Comparison of ENCODE assay signal across 21 cellular contexts in genomic region chr22:22487869-22488597, GRCh38. TPM values are rescaled to one million over a fixed set of nuclear protein-coding genes. Genes with fewer than 3 reads are reported as not detected.
DNase-seq lines count a peak whose midpoint lies in the region; ATAC-seq and TF ChIP-seq lines count a peak whose summit lies in the region.
"Had no signal": no experiment of that assay in that cellular context is flagged by ENCODE, and none has a peak within 500 bp of the region (broad histone marks: within the 10 kb centered on the region; RNA-seq: fewer than 3 reads in every experiment).

No MANE protein-coding gene starts in this region.

- peaks cover 21 to 23% of the 10 kb centered on the region in 2 experiments for H3K36me3 ChIP-seq in HCT116 (ENCODE audit: control insufficient read depth in 1 of 2, insufficient read depth in 2 of 2, low read length in 2 of 2)
- H3K36me3 ChIP-seq: Peyer's patch had no signal

- TF ChIP-seq CTCF in HCT116 (IDR thresholded peaks at IDR 0.05 in 2 of 3, conservative IDR thresholded peaks at IDR 0.05 in 1 of 3; ENCODE audit: borderline replicate concordance in 1 of 3, insufficient read depth in 1 of 3, low read depth in 2 of 3, low read length in 2 of 3) (no peak), lower leg skin (IDR thresholded peaks at IDR 0.05) (no peak)

- no peaks in the 10 kb centered on the region for H3K27me3 ChIP-seq in HCT116 (ENCODE audit: insufficient read depth, low read length)
- H3K27me3 ChIP-seq: Peyer's patch had no signal

- 87 to 90% methylated on average over 12 of the region's 12 CpGs for WGBS in lower leg skin, 2 donors

- no peak overlapping the region for H2AFZ ChIP-seq in HCT116 (ENCODE audit: low read depth, low read length, poor library complexity, severe bottlenecking)

- TF ChIP-seq POLR2A in HCT116 (IDR thresholded peaks at IDR 0.05; ENCODE audit: borderline replicate concordance, extremely low read depth, insufficient read depth, insufficient read length) (no peak), lower leg skin (IDR thresholded peaks at IDR 0.05) (no peak)

- H3K79me2 ChIP-seq in HCT116 (ENCODE audit: insufficient read depth, low read length): no peaks in the 10 kb centered on the region

- TSS peak; percentile 17 for BruUV-seq in HCT116 (replicated peaks; lab: Mats Ljungman, UMichigan)

- no peaks in the 10 kb centered on the region for H3K9me2 ChIP-seq in HCT116 (ENCODE audit: insufficient read depth)

- POLR2A ChIA-PET in HCT116 (lab: Charles Lee): no interaction called here

- peak; percentile 7 for DNase-seq in NCI-H1092 treated with DMSO at 0.1 percent for 48 hours (lab: John Stamatoyannopoulos, UW)
- no peak for DNase-seq in NCI-H1092 (lab: John Stamatoyannopoulos, UW)
- DNase-seq in HCT116 (ENCODE audit: low read depth, low spot score): no peak
- DNase-seq in NCI-H2171 treated with DMSO at 0.1 percent for 48 hours (lab: John Stamatoyannopoulos, UW): peak; percentile 75
- DNase-seq in myocyte (ENCODE audit: low read depth): peak; percentile 85
- DNase-seq in HuH-7.5 (ENCODE audit: low spot score): no peak
- no peak for DNase-seq in lower leg skin (ENCODE audit: low spot score in 2 of 2)
- DNase-seq in NCI-H1105 treated with DMSO at 0.1 percent for 48 hours (lab: John Stamatoyannopoulos, UW): no peak
- DNase-seq: AML-193; C1 segment of cervical spinal cord; Calu3; CD8-positive, alpha-beta T cell; MV-4-11; NCI-H1417 treated with DMSO at 0.1 percent for 48 hours; NCI-H1930; Peyer's patch; T-cell had no signal

- no peak overlapping the region for H3K9ac ChIP-seq in HCT116 (ENCODE audit: low read length)
- H3K9ac ChIP-seq: KMS-11 had no signal

- H3K27ac ChIP-seq in HCT116 (ENCODE audit: low read depth, low read length): no peak overlapping the region
- H3K27ac ChIP-seq: KMS-11, Peyer's patch had no signal

- H3K9me3 ChIP-seq in HCT116 (ENCODE audit: control insufficient read depth in 1 of 2, insufficient read depth in 1 of 2, low read depth in 1 of 2, low read length in 2 of 2): no peaks in the 10 kb centered on the region
- H3K9me3 ChIP-seq: HAP-1, Peyer's patch had no signal

- no peaks in the 10 kb centered on the region for H3K4me1 ChIP-seq in HCT116 (ENCODE audit: control insufficient read depth in 1 of 2, insufficient read depth in 2 of 2, low read length in 2 of 2)
- H3K4me1 ChIP-seq: HAP-1, Peyer's patch had no signal

- ATAC-seq in HCT116: no peak
- ATAC-seq: CD8-positive, alpha-beta T cell; T-cell had no signal

- no peak overlapping the region for H3K4me2 ChIP-seq in HCT116 (ENCODE audit: low read length)
- H3K4me2 ChIP-seq: KMS-11 had no signal

- intact Hi-C loops in HCT116 (cut with micrococcal nuclease): no loop called here
- intact Hi-C loops in lower leg skin (cut with DNase I; ENCODE audit: low total_unique reads): no loop called here

- no peak overlapping the region for H3K4me3 ChIP-seq in HCT116 (replicated peaks in 1 of 2; ENCODE audit: low read depth in 1 of 2, low read length in 2 of 2)
- no peak overlapping the region for H3K4me3 ChIP-seq in lower leg skin (ENCODE audit: low read depth, poor library complexity, severe bottlenecking)
- H3K4me3 ChIP-seq: HAP-1, Peyer's patch had no signal

- no peaks in the 10 kb centered on the region for H4K20me1 ChIP-seq in HCT116 (ENCODE audit: insufficient read depth)

- CTCF ChIA-PET in HCT116 (lab: Charles Lee): no interaction called here

- no peak for TF ChIP-seq RAD21 in HCT116 (IDR thresholded peaks at IDR 0.05; ENCODE audit: low read depth)

- RAD21 ChIA-PET in HCT116 (lab: Charles Lee; ENCODE audit: low non-redundant PET in 1 of 2, low total read pairs in 2 of 2, uncharacterized antibody in 2 of 2, unreplicated experiment in 2 of 2): no interaction called here

TF ChIP-seq in HCT116, 20 proteins besides CTCF, POLR2A, EP300 and RAD21:
- TF ChIP-seq EZH2phosphoT487 (IDR thresholded peaks at IDR 0.05; ENCODE audit: borderline replicate concordance): no peak
- TF ChIP-seq FOSL1 (IDR thresholded peaks at IDR 0.05; ENCODE audit: low read depth): no peak
- no peak for TF ChIP-seq MAX (IDR thresholded peaks at IDR 0.05)
- TF ChIP-seq ELF1 (IDR thresholded peaks at IDR 0.05; ENCODE audit: borderline replicate concordance, low read depth): no peak
- no peak for TF ChIP-seq EZH2 (IDR thresholded peaks at IDR 0.05)
- TF ChIP-seq EGR1 (IDR thresholded peaks at IDR 0.05; ENCODE audit: low read depth): no peak
- TF ChIP-seq SP1 (IDR thresholded peaks at IDR 0.05; ENCODE audit: low read depth): no peak
- no peak for TF ChIP-seq JUND (IDR thresholded peaks at IDR 0.05)
- TF ChIP-seq TCF7L2 (IDR thresholded peaks at IDR 0.05; ENCODE audit: borderline replicate concordance, extremely low read depth, insufficient read depth, insufficient read length): no peak

RNA-seq across cellular contexts. Expression of gene ZNF280B, which starts 20.5 kb away (rescaled TPM):
- total RNA-seq in HCT116 (2021; ENCODE audit: unreplicated experiment) (5.5 TPM), myocyte (3.6 and 7.3 TPM in 2 replicates), lower leg skin (under 1 TPM; 0.08 to 0.32 (median 0.24) TPM)
- polyA plus RNA-seq in HCT116 (2012): 1.1 and 1.9 TPM in 2 replicates
- 1.4 TPM for polyA plus RNA-seq in myocyte (2012)

RNA-seq across cellular contexts. Expression of gene ZNF280A, which starts 32.0 kb away (rescaled TPM):
- total RNA-seq in HCT116 (2021; ENCODE audit: unreplicated experiment) (0.81 TPM), myocyte (not detected in 2 replicates), lower leg skin (under 1 TPM in 1 of 4 donors, not detected in 3; 0.32 TPM)
- 0.15 and 0.70 TPM in 2 replicates for polyA plus RNA-seq in HCT116 (2012)
- polyA plus RNA-seq in myocyte (2012): not detected
- total RNA-seq: Calu3; CD8-positive, alpha-beta T cell; OCI-LY7; Peyer's patch; T-cell had no signal
- polyA plus RNA-seq: AG04450 had no signal

Comparison
In these comparisons a context has a peak if more than half of its experiments do, and no peak if none do; other contexts are left out.
1. DNase-seq: peak in NCI-H1092 treated with DMSO at 0.1 percent for 48 hours (single experiment), NCI-H2171 treated with DMSO at 0.1 percent for 48 hours (single experiment) and myocyte (single experiment); none in NCI-H1092 (single experiment), HCT116 (single experiment), HuH-7.5 (single experiment), lower leg skin (0 of 2) and NCI-H1105 treated with DMSO at 0.1 percent for 48 hours (single experiment).